23 cellular contexts compared by ENCODE assay signal in genomic region chr2:128552806-128553551, GRCh38.
DNase-seq lines count a peak whose midpoint lies in the region; ATAC-seq and TF ChIP-seq lines count a peak whose summit lies in the region.
"Had no signal": no experiment of that assay in that cellular context is flagged by ENCODE, and none has a peak within 500 bp of the region (broad histone marks: within the 10 kb centered on the region; RNA-seq: fewer than 3 reads in every experiment).

No MANE protein-coding gene starts in this region.

- H3K27ac Mint-ChIP-seq in chondrocyte (ENCODE audit: unreplicated experiment) (no peak overlapping the region), osteocyte (ENCODE audit: unreplicated experiment) (no peak overlapping the region)
- H3K27ac Mint-ChIP-seq: CD4-positive, alpha-beta T cell had no signal

- H3K9me3 Mint-ChIP-seq in chondrocyte (ENCODE audit: low read depth) (peaks cover 4% of the 10 kb centered on the region), osteocyte (ENCODE audit: unreplicated experiment) (peaks cover 4% of the 10 kb centered on the region)
- H3K9me3 Mint-ChIP-seq: CD4-positive, alpha-beta T cell had no signal

- H3K4me3 Mint-ChIP-seq in chondrocyte (ENCODE audit: unreplicated experiment), result no peak overlapping the region
- H3K4me3 Mint-ChIP-seq in osteocyte (ENCODE audit: unreplicated experiment), result no peak overlapping the region
- H3K4me3 Mint-ChIP-seq: CD4-positive, alpha-beta T cell had no signal

- H3K27ac ChIP-seq in left ventricle myocardium inferior (replicated peaks), result no peak overlapping the region
- H3K27ac ChIP-seq: A549, KMS-11 had no signal

- TF ChIP-seq CTCF in chondrocyte (IDR thresholded peaks at IDR 0.05) (no peak), left ventricle myocardium inferior (IDR thresholded peaks at IDR 0.05; ENCODE audit: borderline replicate concordance) (no peak), osteocyte (IDR thresholded peaks at IDR 0.05) (no peak), GM13977 (IDR thresholded peaks at IDR 0.05; ENCODE audit: extremely low read depth, insufficient read depth, missing control alignments) (no peak)

- no peaks in the 10 kb centered on the region for H3K36me3 ChIP-seq in left ventricle myocardium inferior

- no peak for ATAC-seq in Right ventricle myocardium inferior
- ATAC-seq: A549 had no signal

- intact Hi-C loops in Right ventricle myocardium inferior (cut with DNase I), result no loop called here
- intact Hi-C loops in cardiac septum (cut with DNase I), result no loop called here
- intact Hi-C loops in left ventricle myocardium inferior (cut with micrococcal nuclease), result no loop called here

- H3K4me3 ChIP-seq in left ventricle myocardium inferior, result no peak overlapping the region
- H3K4me3 ChIP-seq: A549 had no signal

- H3K4me1 ChIP-seq in left ventricle myocardium inferior, result peaks cover 7% of the 10 kb centered on the region
- H3K4me1 ChIP-seq: A549 had no signal

- peaks cover 4% of the 10 kb centered on the region for H3K27me3 ChIP-seq in left ventricle myocardium inferior (ENCODE audit: low read depth)

- peaks cover 3% of the 10 kb centered on the region for H3K27me3 Mint-ChIP-seq in chondrocyte (ENCODE audit: low read depth)
- no peaks in the 10 kb centered on the region for H3K27me3 Mint-ChIP-seq in osteocyte (ENCODE audit: unreplicated experiment)
- H3K27me3 Mint-ChIP-seq: CD4-positive, alpha-beta T cell had no signal

- H3K4me1 Mint-ChIP-seq in chondrocyte (ENCODE audit: low read depth) (peaks cover 7% of the 10 kb centered on the region), osteocyte (ENCODE audit: unreplicated experiment) (peaks cover 24% of the 10 kb centered on the region)

- in situ Hi-C loops in G401 (cut with HindIII; ENCODE audit: low sequenced_read_pairs) (no loop called here), GM13977 (cut with MboI; ENCODE audit: low pct_unique_long_range_greater_than_20kb, low sequenced_read_pairs, unreplicated experiment) (no loop called here)

- peaks cover 1% of the 10 kb centered on the region for H3K36me3 Mint-ChIP-seq in chondrocyte (ENCODE audit: low read depth)
- H3K36me3 Mint-ChIP-seq in osteocyte (ENCODE audit: unreplicated experiment), result no peaks in the 10 kb centered on the region

- H3K9me3 ChIP-seq in left ventricle myocardium inferior (replicated peaks), result no peaks in the 10 kb centered on the region
- H3K9me3 ChIP-seq: A549 had no signal

- DNase-seq in Right ventricle myocardium inferior (ENCODE audit: missing footprints) (peak; percentile 20), cardiac septum (ENCODE audit: low spot score) (no peak), chondrocyte (ENCODE audit: low spot score) (peak; percentile 65), left ventricle myocardium inferior (peak; percentile 36), osteocyte (ENCODE audit: extremely low spot score, unreplicated experiment) (peak; percentile 53), NCI-H82 treated with DMSO at 0.1 percent for 48 hours (lab: John Stamatoyannopoulos, UW; ENCODE audit: unreplicated experiment) (no peak), G401 (ENCODE audit: low spot score) (no peak), GM13977 (ENCODE audit: low spot score) (no peak)
- DNase-seq: AML-193; Calu3; CD4-positive, alpha-beta T cell; DND-41; GF-D8; MM.1S; NCI-H1105; NCI-H1694 treated with DMSO at 0.1 percent for 48 hours; NCI-H345; NCI-H526 treated with DMSO at 0.1 percent for 48 hours; NK-92 treated with Interleukin-12 subunit alpha and Interleukin-12 subunit beta, amount 100 ng/mL, for 24 hours; OCI-M1; RPMI8226 had no signal

Comparison
In these comparisons a context has a peak if more than half of its experiments do, and no peak if none do; other contexts are left out.
1. DNase-seq: peak in Right ventricle myocardium inferior (single experiment), chondrocyte (single experiment), left ventricle myocardium inferior (single experiment) and osteocyte (single experiment); none in cardiac septum (single experiment), NCI-H82 treated with DMSO at 0.1 percent for 48 hours (single experiment), G401 (single experiment) and GM13977 (single experiment).